27 cellular contexts compared by ENCODE assay signal in genomic region chr10:43880160-43880559, GRCh38.
A peak's percentile ranks its signal among the peaks of the same experiment; 100 is the strongest.
DNase-seq lines count a peak whose midpoint lies in the region; ATAC-seq and TF ChIP-seq lines count a peak whose summit lies in the region.
"Had no signal": no experiment of that assay in that cellular context is flagged by ENCODE, and none has a peak within 500 bp of the region (broad histone marks: within the 10 kb centered on the region; RNA-seq: fewer than 3 reads in every experiment).

No MANE protein-coding gene starts in this region.

- peak; percentile 28 for DNase-seq in Right ventricle myocardium inferior (ENCODE audit: missing footprints)
- no peak for DNase-seq in cardiac septum (ENCODE audit: low spot score)
- no peak for DNase-seq in left ventricle myocardium inferior
- no peak for DNase-seq in neural crest cell (ENCODE audit: low read depth, low spot score)
- no peak for DNase-seq in endodermal cell
- no peak for DNase-seq in trophoblast cell
- DNase-seq: Caco-2; CD8-positive, alpha-beta T cell; EL; GDM1; H7; NCI-H1092 treated with DMSO at 0.1 percent for 48 hours; NCI-H1436; NCI-H187; NCI-H2081 treated with DMSO at 0.1 percent for 48 hours; NCI-H2171; NCI-H226; NCI-H510A; NCI-H69; RPMI8226; SHP77 treated with DMSO at 0.1 percent for 48 hours had no signal

- H3K23ac ChIP-seq in trophoblast cell (ENCODE audit: low read length): no peak overlapping the region

- H3K27ac ChIP-seq in left ventricle myocardium inferior (replicated peaks) (peak overlapping the region; percentile 88), endodermal cell (ENCODE audit: low read depth, low read length) (no peak overlapping the region), trophoblast cell (ENCODE audit: low read depth, low read length) (no peak overlapping the region)
- H3K27ac ChIP-seq: 22Rv1, C4-2B, HL-60 had no signal

- WGBS in endodermal cell (ENCODE audit: insufficient coverage in 1 of 2, insufficient read length in 1 of 2), 2 experiments: 90 to 97% methylated on average over 5 to 8 of the region's 8 CpGs
- WGBS in trophoblast cell (ENCODE audit: extremely low coverage, insufficient coverage, insufficient read length): no CpG with 5 or more reads among the region's 8 CpGs

- H3K4me1 Mint-ChIP-seq in neural crest cell: peaks cover 3% of the 10 kb centered on the region
- H3K4me1 Mint-ChIP-seq in endodermal cell: no peaks in the 10 kb centered on the region
- H3K4me1 Mint-ChIP-seq: B cell had no signal

- no peak overlapping the region for H3K4me3 ChIP-seq in left ventricle myocardium inferior
- H3K4me3 ChIP-seq in endodermal cell (ENCODE audit: low read length): no peak overlapping the region
- no peak overlapping the region for H3K4me3 ChIP-seq in trophoblast cell (ENCODE audit: low read depth, low read length)

- no peak overlapping the region for H3K14ac ChIP-seq in trophoblast cell (ENCODE audit: low read length)

- H2AK5ac ChIP-seq in trophoblast cell (ENCODE audit: low read length): no peak overlapping the region

- H3K27ac Mint-ChIP-seq in neural crest cell (ENCODE audit: unreplicated experiment): peak overlapping the region; percentile 48
- H3K27ac Mint-ChIP-seq in endodermal cell: no peak overlapping the region
- H3K27ac Mint-ChIP-seq: B cell; CD8-positive, alpha-beta T cell had no signal

- H2BK120ac ChIP-seq in trophoblast cell (ENCODE audit: insufficient read depth, low read length, poor library complexity): no peak overlapping the region

- no peak overlapping the region for H4K8ac ChIP-seq in trophoblast cell (ENCODE audit: low read depth, low read length)

- H2BK5ac ChIP-seq in trophoblast cell (ENCODE audit: low read depth, low read length, poor library complexity): no peak overlapping the region

- no peaks in the 10 kb centered on the region for H3K9me3 ChIP-seq in left ventricle myocardium inferior (replicated peaks)
- H3K9me3 ChIP-seq in endodermal cell (ENCODE audit: control insufficient read depth, low read length): no peaks in the 10 kb centered on the region
- H3K9me3 ChIP-seq in trophoblast cell (ENCODE audit: insufficient read depth, low read depth, low read length): no peaks in the 10 kb centered on the region
- H3K9me3 ChIP-seq: Caco-2 had no signal

- H3K36me3 ChIP-seq in left ventricle myocardium inferior (no peaks in the 10 kb centered on the region), endodermal cell (ENCODE audit: control insufficient read depth, insufficient read depth, low read length) (no peaks in the 10 kb centered on the region), trophoblast cell (ENCODE audit: control insufficient read depth in 1 of 2, insufficient read depth in 2 of 2, low read length in 2 of 2) (no peaks in the 10 kb centered on the region)

- no peak overlapping the region for H2AFZ ChIP-seq in trophoblast cell (ENCODE audit: insufficient read depth, low read length, poor library complexity)

- H4K12ac ChIP-seq in trophoblast cell (ENCODE audit: low read depth, low read length): no peak overlapping the region

- H3K18ac ChIP-seq in trophoblast cell (ENCODE audit: low read length): no peak overlapping the region

- H3K4me2 ChIP-seq in trophoblast cell (ENCODE audit: low read length): no peak overlapping the region

- H2BK12ac ChIP-seq in trophoblast cell (ENCODE audit: low read length): no peak overlapping the region

- ATAC-seq in Right ventricle myocardium inferior (no peak), esophagus mucosa (no peak), GM21737 (IDR thresholded peaks at IDR 0.05; ENCODE audit: unreplicated experiment) (no peak)
- ATAC-seq: CD8-positive, alpha-beta T cell had no signal

- no peak overlapping the region for H3K9ac ChIP-seq in endodermal cell (ENCODE audit: extremely low read depth, low read length, poor library complexity, severe bottlenecking)
- no peak overlapping the region for H3K9ac ChIP-seq in trophoblast cell (ENCODE audit: low read length)

- no peak overlapping the region for H3K4me3 Mint-ChIP-seq in neural crest cell
- no peak overlapping the region for H3K4me3 Mint-ChIP-seq in endodermal cell
- H3K4me3 Mint-ChIP-seq: B cell; CD8-positive, alpha-beta T cell had no signal

- intact Hi-C loops in Right ventricle myocardium inferior (cut with DNase I): no loop called here
- intact Hi-C loops in cardiac septum (cut with DNase I): no loop called here
- intact Hi-C loops in left ventricle myocardium inferior (cut with micrococcal nuclease): no loop called here

- H3K27me3 ChIP-seq in left ventricle myocardium inferior (ENCODE audit: low read depth) (no peaks in the 10 kb centered on the region), endodermal cell (ENCODE audit: control insufficient read depth, insufficient read depth, low read length, poor library complexity, severe bottlenecking) (no peaks in the 10 kb centered on the region), trophoblast cell (ENCODE audit: insufficient read depth, low read length) (no peaks in the 10 kb centered on the region)

- H3K4me1 ChIP-seq in left ventricle myocardium inferior (peaks cover 39% of the 10 kb centered on the region), endodermal cell (ENCODE audit: control insufficient read depth, insufficient read depth, low read length) (no peaks in the 10 kb centered on the region), trophoblast cell (ENCODE audit: control insufficient read depth in 1 of 2, insufficient read depth in 2 of 2, low read length in 2 of 2) (no peaks in the 10 kb centered on the region)
- H3K4me1 ChIP-seq: Caco-2 had no signal

- TF ChIP-seq CTCF in left ventricle myocardium inferior (IDR thresholded peaks at IDR 0.05; ENCODE audit: borderline replicate concordance) (no peak), neural crest cell (conservative IDR thresholded peaks at IDR 0.05) (no peak), endodermal cell (conservative IDR thresholded peaks at IDR 0.05) (no peak)

- no peak overlapping the region for H3K4ac ChIP-seq in trophoblast cell (ENCODE audit: low read depth, low read length)

- no peak overlapping the region for H4K91ac ChIP-seq in trophoblast cell (ENCODE audit: low read depth, low read length)

- H3K36me3 Mint-ChIP-seq in neural crest cell (ENCODE audit: low read depth) (no peaks in the 10 kb centered on the region), endodermal cell (ENCODE audit: low read depth) (no peaks in the 10 kb centered on the region)
- H3K36me3 Mint-ChIP-seq: CD8-positive, alpha-beta T cell had no signal

- H3K9me3 Mint-ChIP-seq in neural crest cell: no peaks in the 10 kb centered on the region
- no peaks in the 10 kb centered on the region for H3K9me3 Mint-ChIP-seq in endodermal cell
- H3K9me3 Mint-ChIP-seq: CD8-positive, alpha-beta T cell had no signal

- no peaks in the 10 kb centered on the region for H3K79me2 ChIP-seq in trophoblast cell (ENCODE audit: control insufficient read depth, insufficient read depth, low read length, poor library complexity)

- H3K27me3 Mint-ChIP-seq in neural crest cell (ENCODE audit: low read depth): no peaks in the 10 kb centered on the region
- peaks cover under 1% of the 10 kb centered on the region for H3K27me3 Mint-ChIP-seq in endodermal cell (ENCODE audit: insufficient read depth)
- H3K27me3 Mint-ChIP-seq: B cell had no signal

- H3K79me1 ChIP-seq in trophoblast cell (ENCODE audit: low read length): no peaks in the 10 kb centered on the region
